Comparison of ENCODE assay signal across 39 cellular contexts in the genomic region with DNA sequence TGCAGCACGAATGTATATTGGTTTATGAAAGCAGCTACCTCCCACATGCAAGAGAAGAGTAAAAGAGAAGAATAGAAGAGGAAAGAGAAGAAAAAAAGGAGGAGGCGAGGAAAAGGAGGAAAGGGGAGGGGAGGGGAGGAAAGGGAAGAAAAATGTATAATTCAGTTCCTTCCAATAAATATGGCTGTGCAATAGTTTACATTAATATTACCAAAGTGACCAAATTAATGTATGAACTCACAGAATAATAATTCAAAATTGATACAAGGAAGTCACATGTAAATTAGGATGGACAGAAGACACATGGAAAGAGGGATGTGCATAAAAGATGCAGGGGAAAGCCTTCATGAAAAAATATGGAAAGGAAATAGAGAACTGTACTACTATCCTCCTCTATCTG.
"Had no signal": no experiment of that assay in that cellular context is flagged by ENCODE, and none has a peak within 500 bp of the region (broad histone marks: within the 10 kb centered on the region; RNA-seq: fewer than 3 reads in every experiment).

No MANE protein-coding gene starts in this region.

- H3K36me3 Mint-ChIP-seq: activated naive CD4-positive, alpha-beta T cell treated with anti-CD3 and anti-CD28 coated beads, Interleukin-2, amount 50 U/mL, for 24 hours; brain had no signal

- H3K9me3 ChIP-seq: adrenal gland, ascending aorta, body of pancreas, breast epithelium had no signal

- H3K27me3 Mint-ChIP-seq: activated naive CD4-positive, alpha-beta T cell treated with anti-CD3 and anti-CD28 coated beads, Interleukin-2, amount 10 ng/mL, durations not matched to agents 7 days and 5 days; activated naive CD4-positive, alpha-beta T cell treated with anti-CD3 and anti-CD28 coated beads, Interleukin-2, amount 50 U/mL, for 24 hours; activated naive CD8-positive, alpha-beta T cell; activated naive CD8-positive, alpha-beta T cell treated with anti-CD3 and anti-CD28 coated beads for 36 hours; activated naive CD8-positive, alpha-beta T cell treated with anti-CD3 and anti-CD28 coated beads, Interleukin-2, amount 10 ng/mL, durations not matched to agents 7 days and 5 days; activated naive CD8-positive, alpha-beta T cell treated with anti-CD3 and anti-CD28 coated beads, Interleukin-2, amount 50 U/mL, for 24 hours; activated T-cell treated with anti-CD3 and anti-CD28 coated beads, Interleukin-2, amount 50 U/mL, for 24 hours had no signal

- H3K4me3 ChIP-seq: adrenal gland, ascending aorta, body of pancreas, breast epithelium, cardiac muscle cell had no signal

- H3K36me3 ChIP-seq: adrenal gland, ascending aorta, brain microvascular endothelial cell, breast epithelium, cardiac muscle cell had no signal

- H3K27me3 ChIP-seq: adrenal gland, ascending aorta, body of pancreas, brain microvascular endothelial cell, breast epithelium, cardiac muscle cell had no signal

- H3K4me1 ChIP-seq: body of pancreas, breast epithelium had no signal

- H3K4me3 Mint-ChIP-seq: activated naive CD4-positive, alpha-beta T cell treated with anti-CD3 and anti-CD28 coated beads for 36 hours; activated naive CD4-positive, alpha-beta T cell treated with anti-CD3 and anti-CD28 coated beads, Interleukin-2, amount 10 ng/mL, durations not matched to agents 7 days and 5 days; activated naive CD4-positive, alpha-beta T cell treated with anti-CD3 and anti-CD28 coated beads, Interleukin-2, amount 50 U/mL, for 24 hours; activated naive CD8-positive, alpha-beta T cell; activated naive CD8-positive, alpha-beta T cell treated with anti-CD3 and anti-CD28 coated beads for 36 hours; activated naive CD8-positive, alpha-beta T cell treated with anti-CD3 and anti-CD28 coated beads, Interleukin-2, amount 10 ng/mL, durations not matched to agents 7 days and 5 days; activated naive CD8-positive, alpha-beta T cell treated with anti-CD3 and anti-CD28 coated beads, Interleukin-2, amount 50 U/mL, for 24 hours; activated T-cell treated with anti-CD3 and anti-CD28 coated beads, Interleukin-2, amount 50 U/mL, for 24 hours; activated T-cell treated with anti-CD3 and anti-CD28 coated beads, Interleukin-2, amount 50 U/mL, for 4 hours; activated T-cell treated with anti-CD3 and anti-CD28 coated beads, Interleukin-2, amount 50 U/mL, for 72 hours; activated T-helper 1 cell treated with anti-CD3 and anti-CD28 coated beads, Interleukin-12 subunit alpha, Interleukin-12 subunit beta, Interleukin-2, Interleukin-4 antibody, amounts not matched to agents 30 ng/mL and 10 ng/mL and 1 ng/mL, durations not matched to agents 14 hours and 24 hours and 36 hours; activated T-helper 17 cell treated with anti-CD3 and anti-CD28 coated beads, Interleukin-2, amount 50 U/mL, for 72 hours; brain; central memory CD8-positive, alpha-beta T cell had no signal

- H3K27ac Mint-ChIP-seq: activated naive CD4-positive, alpha-beta T cell treated with anti-CD3 and anti-CD28 coated beads for 36 hours; activated naive CD4-positive, alpha-beta T cell treated with anti-CD3 and anti-CD28 coated beads, Interleukin-2, amount 10 ng/mL, durations not matched to agents 7 days and 5 days; activated naive CD4-positive, alpha-beta T cell treated with anti-CD3 and anti-CD28 coated beads, Interleukin-2, amount 50 U/mL, for 72 hours; activated naive CD8-positive, alpha-beta T cell; activated naive CD8-positive, alpha-beta T cell treated with anti-CD3 and anti-CD28 coated beads for 36 hours; activated naive CD8-positive, alpha-beta T cell treated with anti-CD3 and anti-CD28 coated beads, Interleukin-2, amount 10 ng/mL, durations not matched to agents 7 days and 5 days; activated naive CD8-positive, alpha-beta T cell treated with anti-CD3 and anti-CD28 coated beads, Interleukin-2, amount 50 U/mL, for 24 hours; activated T-cell treated with anti-CD3 and anti-CD28 coated beads, Interleukin-2, amount 50 U/mL, for 24 hours; activated T-cell treated with anti-CD3 and anti-CD28 coated beads, Interleukin-2, amount 50 U/mL, for 72 hours; activated T-helper 1 cell treated with anti-CD3 and anti-CD28 coated beads, Interleukin-12 subunit alpha, Interleukin-12 subunit beta, Interleukin-2, Interleukin-4 antibody, amounts not matched to agents 30 ng/mL and 10 ng/mL and 1 ng/mL, durations not matched to agents 14 hours and 24 hours and 36 hours; activated T-helper 17 cell treated with anti-CD3 and anti-CD28 coated beads, Interleukin-2, amount 50 U/mL, for 72 hours; activated T-helper 2 cell treated with anti-CD3 and anti-CD28 coated beads, Interferon-gamma antibody, Interleukin-2, Interleukin-4, amounts not matched to agents 10 μg/mL and 5 μg/mL and 100 μg/mL, durations not matched to agents 14 hours and 24 hours and 36 hours; brain had no signal

- FAIRE-seq: astrocyte, bronchial epithelial cell had no signal

- H3K27ac ChIP-seq: adrenal gland, ascending aorta, body of pancreas, brain microvascular endothelial cell, breast epithelium, cardiac muscle cell had no signal

- H3K9me3 Mint-ChIP-seq: activated naive CD4-positive, alpha-beta T cell treated with anti-CD3 and anti-CD28 coated beads, Interleukin-2, amount 50 U/mL, for 24 hours; activated T-cell treated with anti-CD3 and anti-CD28 coated beads, Interleukin-2, amount 50 U/mL, for 4 hours; central memory CD8-positive, alpha-beta T cell had no signal

- DNase-seq: activated effector memory CD4-positive, alpha-beta T cell treated with anti-CD3 and anti-CD28 coated beads, Interleukin-2, amount 50 U/mL, for 16 hours; activated effector memory CD4-positive, alpha-beta T cell treated with Interleukin-2 at 50 U/mL for 16 hours; activated gamma-delta T cell; activated gamma-delta T cell treated with Interleukin-2 at 50 U/mL for 16 hours; activated naive CD4-positive, alpha-beta T cell; activated naive CD4-positive, alpha-beta T cell treated with anti-CD3 and anti-CD28 coated beads for 36 hours; activated naive CD4-positive, alpha-beta T cell treated with anti-CD3 and anti-CD28 coated beads, Interleukin-2, amount 10 ng/mL, durations not matched to agents 7 days and 5 days; activated naive CD4-positive, alpha-beta T cell treated with Interleukin-2 at 50 U/mL for 16 hours; activated naive CD8-positive, alpha-beta T cell treated with anti-CD3 and anti-CD28 coated beads for 36 hours; activated naive CD8-positive, alpha-beta T cell treated with anti-CD3 and anti-CD28 coated beads, Interleukin-2, amount 10 ng/mL, durations not matched to agents 7 days and 5 days; activated naive CD8-positive, alpha-beta T cell treated with anti-CD3 and anti-CD28 coated beads, Interleukin-2, amount 50 U/mL, for 24 hours; activated T-cell treated with anti-CD3 and anti-CD28 coated beads, Interleukin-2, amount 50 U/mL, for 1 hour; activated T-cell treated with anti-CD3 and anti-CD28 coated beads, Interleukin-2, amount 50 U/mL, for 24 hours; activated T-cell treated with anti-CD3 and anti-CD28 coated beads, Interleukin-2, amount 50 U/mL, for 4 hours; activated T-cell treated with anti-CD3 and anti-CD28 coated beads, Interleukin-2, amount 50 U/mL, for 48 hours; activated T-cell treated with anti-CD3 and anti-CD28 coated beads, Interleukin-2, amount 50 U/mL, for 72 hours; adrenal gland; amniotic stem cell; amygdala; anterior cingulate cortex; aorta; body of pancreas; brain microvascular endothelial cell; caudate nucleus; central memory CD4-positive, alpha-beta T cell; cerebellar nuclear complex had no signal

- ATAC-seq: activated naive CD4-positive, alpha-beta T cell treated with anti-CD3 and anti-CD28 coated beads, Interleukin-2, amount 50 U/mL, for 72 hours; activated naive CD8-positive, alpha-beta T cell treated with anti-CD3 and anti-CD28 coated beads, Interleukin-2, amount 50 U/mL, for 24 hours; activated T-cell treated with anti-CD3 and anti-CD28 coated beads, Interleukin-2, amount 50 U/mL, for 4 hours; activated T-cell treated with anti-CD3 and anti-CD28 coated beads, Interleukin-2, amount 50 U/mL, for 72 hours; activated T-helper 17 cell treated with anti-CD3 and anti-CD28 coated beads, Interleukin-2, amount 50 U/mL, for 72 hours; body of pancreas had no signal

- H3K4me1 Mint-ChIP-seq: activated naive CD4-positive, alpha-beta T cell treated with anti-CD3 and anti-CD28 coated beads, Interleukin-2, amount 10 ng/mL, durations not matched to agents 7 days and 5 days; activated naive CD4-positive, alpha-beta T cell treated with anti-CD3 and anti-CD28 coated beads, Interleukin-2, amount 50 U/mL, for 24 hours; activated naive CD8-positive, alpha-beta T cell treated with anti-CD3 and anti-CD28 coated beads for 36 hours; activated naive CD8-positive, alpha-beta T cell treated with anti-CD3 and anti-CD28 coated beads, Interleukin-2, amount 50 U/mL, for 24 hours; activated T-helper 17 cell treated with anti-CD3 and anti-CD28 coated beads, Interleukin-2, amount 50 U/mL, for 72 hours; brain; central memory CD8-positive, alpha-beta T cell had no signal
